Comparison of ENCODE assay signal across 3 cellular contexts in genomic region chr1:155867766-155868165, GRCh38.
TF ChIP-seq lines count a peak whose summit lies in the region.

No MANE protein-coding gene starts in this region.

TF ChIP-seq in HepG2, 621 proteins besides CTCF, POLR2A, EP300 and RAD21:
- TF ChIP-seq ZKSCAN5 (CRISPR knock-in tag; IDR thresholded peaks at IDR 0.05), result peak; percentile 74; the same call in 1 of the 2 replicates
- TF ChIP-seq RERE (CRISPR knock-in tag; IDR thresholded peaks at IDR 0.05; ENCODE audit: low read depth), result no peak
- 0 out of 2 replicates have a peak, but pooled peaks have one; percentile 24 for TF ChIP-seq ZNF768 (CRISPR knock-in tag; IDR thresholded peaks at IDR 0.05)

TF ChIP-seq in K562, 482 proteins besides CTCF, POLR2A, EP300 and RAD21:
- TF ChIP-seq THRB (CRISPR knock-in tag; conservative IDR thresholded peaks at IDR 0.05) (no peak), SNIP1 (IDR thresholded peaks at IDR 0.05; ENCODE audit: low read depth) (no peak), SRSF9 (IDR thresholded peaks at IDR 0.05; ENCODE audit: borderline replicate concordance, low read depth, low read length) (no peak), TAF15 (IDR thresholded peaks at IDR 0.05; ENCODE audit: low read depth, low read length) (no peak), ELK3 (CRISPR knock-in tag; IDR thresholded peaks at IDR 0.05) (no peak), ZNF133 (CRISPR knock-in tag; IDR thresholded peaks at IDR 0.05) (no peak), CEBPG (CRISPR knock-in tag; IDR thresholded peaks at IDR 0.05) (no peak), CEBPG (tag; conservative IDR thresholded peaks at IDR 0.05 in 1 of 2, IDR thresholded peaks at IDR 0.05 in 1 of 2) (no peak), CREM (IDR thresholded peaks at IDR 0.05; ENCODE audit: low read depth) (no peak)
- TF ChIP-seq, protein P1, sequence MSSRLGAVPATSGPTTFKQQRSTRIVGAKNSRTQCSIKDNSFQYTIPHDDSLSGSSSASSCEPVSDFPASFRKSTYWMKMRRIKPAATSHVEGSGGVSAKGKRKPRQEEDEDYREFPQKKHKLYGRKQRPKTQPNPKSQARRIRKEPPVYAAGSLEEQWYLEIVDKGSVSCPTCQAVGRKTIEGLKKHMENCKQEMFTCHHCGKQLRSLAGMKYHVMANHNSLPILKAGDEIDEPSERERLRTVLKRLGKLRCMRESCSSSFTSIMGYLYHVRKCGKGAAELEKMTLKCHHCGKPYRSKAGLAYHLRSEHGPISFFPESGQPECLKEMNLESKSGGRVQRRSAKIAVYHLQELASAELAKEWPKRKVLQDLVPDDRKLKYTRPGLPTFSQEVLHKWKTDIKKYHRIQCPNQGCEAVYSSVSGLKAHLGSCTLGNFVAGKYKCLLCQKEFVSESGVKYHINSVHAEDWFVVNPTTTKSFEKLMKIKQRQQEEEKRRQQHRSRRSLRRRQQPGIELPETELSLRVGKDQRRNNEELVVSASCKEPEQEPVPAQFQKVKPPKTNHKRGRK (tag; IDR thresholded peaks at IDR 0.05), result no peak
- TF ChIP-seq, protein P2, sequence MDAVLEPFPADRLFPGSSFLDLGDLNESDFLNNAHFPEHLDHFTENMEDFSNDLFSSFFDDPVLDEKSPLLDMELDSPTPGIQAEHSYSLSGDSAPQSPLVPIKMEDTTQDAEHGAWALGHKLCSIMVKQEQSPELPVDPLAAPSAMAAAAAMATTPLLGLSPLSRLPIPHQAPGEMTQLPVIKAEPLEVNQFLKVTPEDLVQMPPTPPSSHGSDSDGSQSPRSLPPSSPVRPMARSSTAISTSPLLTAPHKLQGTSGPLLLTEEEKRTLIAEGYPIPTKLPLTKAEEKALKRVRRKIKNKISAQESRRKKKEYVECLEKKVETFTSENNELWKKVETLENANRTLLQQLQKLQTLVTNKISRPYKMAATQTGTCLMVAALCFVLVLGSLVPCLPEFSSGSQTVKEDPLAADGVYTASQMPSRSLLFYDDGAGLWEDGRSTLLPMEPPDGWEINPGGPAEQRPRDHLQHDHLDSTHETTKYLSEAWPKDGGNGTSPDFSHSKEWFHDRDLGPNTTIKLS (IDR thresholded peaks at IDR 0.05; ENCODE audit: borderline replicate concordance, low read depth), result no peak

TF ChIP-seq in neural cell, 6 proteins besides CTCF, POLR2A, EP300 and RAD21:
- TF ChIP-seq POLR2AphosphoS5 (IDR thresholded peaks at IDR 0.05) (no peak), SMC3 (conservative IDR thresholded peaks at IDR 0.05; ENCODE audit: poor library complexity) (no peak), EZH2 (IDR thresholded peaks at IDR 0.05; ENCODE audit: borderline replicate concordance, insufficient read depth, low read length, poor library complexity, severe bottlenecking) (no peak), TAF1 (IDR thresholded peaks at IDR 0.05; ENCODE audit: low read depth) (no peak)
